Comparison of ENCODE assay signal across 19 cellular contexts in the genomic region with DNA sequence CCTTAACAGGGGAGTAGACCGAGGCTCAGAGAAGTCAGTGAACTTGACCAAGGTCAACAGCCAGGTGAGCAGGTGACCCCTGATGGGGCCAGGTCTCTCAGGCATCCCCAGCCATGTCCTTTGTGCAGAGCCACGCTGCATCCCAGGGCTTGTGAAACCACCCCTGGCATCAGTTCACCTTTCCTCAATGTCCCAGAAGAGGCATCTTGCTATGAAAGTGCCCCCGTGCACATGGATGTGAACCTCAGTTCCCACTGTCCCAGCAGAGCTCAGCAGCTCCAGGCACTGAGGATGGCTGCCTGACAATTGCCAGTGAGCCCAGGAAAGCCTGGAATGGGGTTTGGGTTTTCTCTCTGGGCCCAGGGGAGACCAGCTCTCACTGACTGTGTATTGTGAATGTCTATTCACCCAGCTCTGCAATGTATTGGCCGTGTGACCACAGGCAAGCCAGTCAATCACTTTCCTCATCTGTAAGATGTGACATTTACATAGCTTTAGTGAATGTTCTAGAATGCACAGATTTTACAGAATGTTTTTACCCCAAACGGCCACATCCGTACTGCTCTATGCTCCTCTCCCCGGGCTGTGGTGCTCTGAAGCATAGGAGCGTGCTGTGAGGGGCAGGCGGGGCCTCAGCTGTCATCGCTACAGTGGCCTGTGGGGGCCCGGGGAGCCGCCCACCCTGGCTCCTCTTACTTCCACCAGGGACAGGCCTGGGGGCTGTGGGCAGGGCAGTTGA. TPM values are rescaled to one million over a fixed set of nuclear protein-coding genes. Genes with fewer than 3 reads are reported as not detected.
DNase-seq lines count a peak whose midpoint lies in the region; ATAC-seq, FAIRE-seq and TF ChIP-seq lines count a peak whose summit lies in the region.
"Had no signal": no experiment of that assay in that cellular context is flagged by ENCODE, and none has a peak within 500 bp of the region (broad histone marks: within the 10 kb centered on the region; RNA-seq: fewer than 3 reads in every experiment).

No MANE protein-coding gene starts in this region.

- POLR2A ChIA-PET in K562 (lab: Yijun Ruan, JAX), result interaction anchor here (1.1 to 1.3 kb wide), 2 partner anchors 13 to 18 kb away, joined by 3 to 4 read pairs; no protein-coding TSS in a partner anchor

- intact Hi-C loops in K562 (cut with micrococcal nuclease), result loop anchor here (10.0 kb wide), 1 partner anchor 99 kb away; no protein-coding TSS in a partner anchor

- FAIRE-seq in K562 (lab: Jason Lieb, UNC), result no peak
- FAIRE-seq: TTC549 had no signal

- no peak for TF ChIP-seq RAD21 in K562 (CRISPR knock-in tag; conservative IDR thresholded peaks at IDR 0.05 in 1 of 2, IDR thresholded peaks at IDR 0.05 in 1 of 2)

- DNase-seq in AG08395 (ENCODE audit: low spot score) (peak; percentile 1), D341Med (ENCODE audit: low spot score) (peak; percentile 21), K562 (ENCODE audit: extremely low read depth in 1 of 4, low spot score in 3 of 4) (peak in 1 of 4 experiments; percentile 2), nephron progenitor cell (peak; percentile 33), NCI-H524 treated with DMSO at 0.1 percent for 48 hours (lab: John Stamatoyannopoulos, UW) (no peak), NCI-H345 (lab: John Stamatoyannopoulos, UW) (no peak)
- DNase-seq: C1 segment of cervical spinal cord; effector memory CD8-positive, alpha-beta T cell; foreskin keratinocyte; mesenchymal stem cell; NCI-H146; NCI-H446 treated with DMSO at 0.1 percent for 48 hours; stimulated activated CD4-positive, alpha-beta T cell treated with anti-CD3 and anti-CD28 coated beads, Interleukin-4, amount 100 ng/mL, for 1 hour; transverse colon had no signal

- no peak overlapping the region for H3K27ac ChIP-seq in K562 (ENCODE audit: extremely low read depth, low read depth, low read length)
- H3K27ac ChIP-seq: foreskin keratinocyte, HL-60, KMS-11, transverse colon had no signal

- 17% methylated on average over 10 of the region's 12 CpGs for WGBS in K562 (ENCODE audit: insufficient coverage, low coverage, missing lambda C conversion rate)

- H4K20me1 ChIP-seq in K562 (replicated peaks; ENCODE audit: control insufficient read depth, insufficient read depth, low read length), result no peaks in the 10 kb centered on the region

- H3K9ac ChIP-seq in K562 (ENCODE audit: insufficient read depth in 1 of 2, low read depth in 2 of 2, low read length in 2 of 2), result no peak overlapping the region
- H3K9ac ChIP-seq: KMS-11 had no signal

- H3K36me3 ChIP-seq in K562 (ENCODE audit: control insufficient read depth, insufficient read depth, low read length), result no peaks in the 10 kb centered on the region
- H3K36me3 ChIP-seq: transverse colon had no signal

- CTCF ChIA-PET in K562 (lab: Yijun Ruan, JAX; ENCODE audit: low intra/inter-chr PET ratio), result no interaction called here

- no peak for TF ChIP-seq POLR2A in K562 (conservative IDR thresholded peaks at IDR 0.05)

- peaks cover 4% of the 10 kb centered on the region for H3K9me3 Mint-ChIP-seq in nephron progenitor cell
- H3K9me3 Mint-ChIP-seq: activated naive CD4-positive, alpha-beta T cell treated with anti-CD3 and anti-CD28 coated beads, Interleukin-2, amount 50 U/mL, for 24 hours; effector memory CD8-positive, alpha-beta T cell had no signal

- H3K4me3 ChIP-seq in K562, result no peak overlapping the region
- H3K4me3 ChIP-seq: transverse colon had no signal

- BruUV-seq in K562 (replicated peaks; lab: Mats Ljungman, UMichigan), result no TSS peak

- H3K9me1 ChIP-seq in K562 (ENCODE audit: control insufficient read depth, insufficient read depth, low read length), result no peaks in the 10 kb centered on the region

- H3K27me3 Mint-ChIP-seq in nephron progenitor cell (ENCODE audit: low read depth, poor library complexity), result peaks cover 17% of the 10 kb centered on the region

- H2AFZ ChIP-seq in K562 (ENCODE audit: low read depth, low read length), result no peak overlapping the region

- TF ChIP-seq EP300 in K562 (IDR thresholded peaks at IDR 0.05; ENCODE audit: low read length), result no peak

- H3K4me2 ChIP-seq in K562 (ENCODE audit: insufficient read depth, low read length), result no peak overlapping the region
- H3K4me2 ChIP-seq: KMS-11 had no signal

- in situ Hi-C loops in K562 (cut with MboI), result no loop called here

- H3K79me2 ChIP-seq in K562 (ENCODE audit: control insufficient read depth, insufficient read depth, low read length), result no peaks in the 10 kb centered on the region

- H3K27ac Mint-ChIP-seq in nephron progenitor cell, result no peak overlapping the region
- H3K27ac Mint-ChIP-seq: activated naive CD4-positive, alpha-beta T cell treated with anti-CD3 and anti-CD28 coated beads, Interleukin-2, amount 50 U/mL, for 24 hours; effector memory CD8-positive, alpha-beta T cell had no signal

- H3K4me1 Mint-ChIP-seq in nephron progenitor cell, result peaks cover 78% of the 10 kb centered on the region

- H3K9me3 ChIP-seq in K562 (replicated peaks; ENCODE audit: control insufficient read depth, insufficient read depth, low read depth, low read length), result no peaks in the 10 kb centered on the region
- H3K9me3 ChIP-seq: transverse colon had no signal

- peaks cover 30 to 34% of the 10 kb centered on the region in 2 experiments for H3K4me1 ChIP-seq in K562 (replicated peaks in 1 of 2; ENCODE audit: control insufficient read depth in 2 of 2, insufficient read depth in 2 of 2, low read length in 2 of 2)
- H3K4me1 ChIP-seq: foreskin keratinocyte had no signal

- H3K4me3 Mint-ChIP-seq in nephron progenitor cell, result no peak overlapping the region
- H3K4me3 Mint-ChIP-seq: activated naive CD4-positive, alpha-beta T cell treated with anti-CD3 and anti-CD28 coated beads, Interleukin-2, amount 50 U/mL, for 24 hours; effector memory CD8-positive, alpha-beta T cell had no signal

- no peak for ATAC-seq in K562
- ATAC-seq in HG02571 (IDR thresholded peaks at IDR 0.05; ENCODE audit: unreplicated experiment), result no peak
- ATAC-seq: effector memory CD8-positive, alpha-beta T cell; foreskin keratinocyte had no signal

- H3K36me3 Mint-ChIP-seq in nephron progenitor cell (ENCODE audit: low read depth), result no peaks in the 10 kb centered on the region
- H3K36me3 Mint-ChIP-seq: activated naive CD4-positive, alpha-beta T cell treated with anti-CD3 and anti-CD28 coated beads, Interleukin-2, amount 50 U/mL, for 24 hours had no signal

- TF ChIP-seq CTCF in K562 (IDR thresholded peaks at IDR 0.05 in 2 of 3, conservative IDR thresholded peaks at IDR 0.05 in 1 of 3; ENCODE audit: insufficient read depth in 2 of 3, low read depth in 1 of 3, low read length in 3 of 3) (no peak), nephron progenitor cell (IDR thresholded peaks at IDR 0.05) (no peak)

- no peaks in the 10 kb centered on the region for H3K27me3 ChIP-seq in K562 (ENCODE audit: control insufficient read depth in 2 of 2, insufficient read depth in 2 of 2, low read length in 2 of 2)

TF ChIP-seq in K562, 482 proteins besides CTCF, POLR2A, EP300 and RAD21 (continues in another document):
- TF ChIP-seq PKNOX1 (IDR thresholded peaks at IDR 0.05), result 0 out of 2 replicates have a peak, but pooled peaks have one; percentile 12
- TF ChIP-seq, protein P1, sequence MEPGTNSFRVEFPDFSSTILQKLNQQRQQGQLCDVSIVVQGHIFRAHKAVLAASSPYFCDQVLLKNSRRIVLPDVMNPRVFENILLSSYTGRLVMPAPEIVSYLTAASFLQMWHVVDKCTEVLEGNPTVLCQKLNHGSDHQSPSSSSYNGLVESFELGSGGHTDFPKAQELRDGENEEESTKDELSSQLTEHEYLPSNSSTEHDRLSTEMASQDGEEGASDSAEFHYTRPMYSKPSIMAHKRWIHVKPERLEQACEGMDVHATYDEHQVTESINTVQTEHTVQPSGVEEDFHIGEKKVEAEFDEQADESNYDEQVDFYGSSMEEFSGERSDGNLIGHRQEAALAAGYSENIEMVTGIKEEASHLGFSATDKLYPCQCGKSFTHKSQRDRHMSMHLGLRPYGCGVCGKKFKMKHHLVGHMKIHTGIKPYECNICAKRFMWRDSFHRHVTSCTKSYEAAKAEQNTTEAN (CRISPR knock-in tag; IDR thresholded peaks at IDR 0.05), result no peak

RNA-seq across cellular contexts. Expression of gene CACNA2D4, which starts 4.9 kb away (rescaled TPM):
- 0.09 and 0.21 TPM in 2 replicates for total RNA-seq in K562 (2011; cell fraction: chromatin; rRNA removed; ENCODE audit: low replicate concordance)
- total RNA-seq in K562 (2011; cell fraction: nucleolus; rRNA removed), result 0.33 and 1.2 TPM in 2 replicates
- total RNA-seq in K562 (2011; cell fraction: nucleoplasm; rRNA removed), result 0.07 TPM in 1 of 2 replicates, not detected in the other
- total RNA-seq in K562 (2014; rRNA removed), result 0.29 TPM in 1 of 2 replicates, not detected in the other
- total RNA-seq in K562 (2014; rRNA removed; fragmentation: Illumina TruSeq; extraction: Trizol), result 0.04 TPM in 1 of 2 replicates, not detected in the other
- total RNA-seq in K562 (2015; rRNA removed; fragmentation: Illumina TruSeq; extraction: Trizol), result 0.30 and 0.43 TPM in 2 replicates
- total RNA-seq in K562 (2021), result 0.27 and 0.69 TPM in 2 replicates
- polyA plus RNA-seq in K562 (2011; rRNA removed), result 0.33 and 0.79 TPM in 2 replicates
- 0.34 and 0.97 TPM in 2 replicates for polyA plus RNA-seq in K562 (2011; cell fraction: cytosol; rRNA removed)
- 2.6 and 2.7 TPM in 2 replicates for polyA plus RNA-seq in K562 (2011; cell fraction: nucleus; rRNA removed)
- 0.69 and 4.2 TPM in 2 replicates for polyA plus RNA-seq in K562 (2012)
- 0.39 and 0.44 TPM in 2 replicates for polyA plus RNA-seq in K562 (2014; fragmentation: Illumina TruSeq; extraction: Trizol)
- polyA plus RNA-seq in K562 (2014; fragmentation: Nextera tagmentation; extraction: Ambion mirVana), result not detected
- polyA plus RNA-seq in K562 (2014; rRNA removed), result 0.41 and 2.1 TPM in 2 replicates
- 0.11 and 0.81 TPM in 2 replicates for polyA minus RNA-seq in K562 (2011; rRNA and poly(A)+ RNA removed)
- polyA minus RNA-seq in K562 (2011; cell fraction: cytosol; rRNA and poly(A)+ RNA removed), result not detected in 2 replicates
- polyA minus RNA-seq in K562 (2011; cell fraction: nucleus; rRNA and poly(A)+ RNA removed), result 1.00 and 1.5 TPM in 2 replicates

Comparison
In these comparisons a context has a peak if more than half of its experiments do, and no peak if none do; other contexts are left out.
1. DNase-seq: peak in AG08395 (single experiment), D341Med (single experiment) and nephron progenitor cell (single experiment); none in NCI-H524 treated with DMSO at 0.1 percent for 48 hours (single experiment) and NCI-H345 (single experiment).